ENCODE assay signal across 8 cellular contexts in the genomic region with DNA sequence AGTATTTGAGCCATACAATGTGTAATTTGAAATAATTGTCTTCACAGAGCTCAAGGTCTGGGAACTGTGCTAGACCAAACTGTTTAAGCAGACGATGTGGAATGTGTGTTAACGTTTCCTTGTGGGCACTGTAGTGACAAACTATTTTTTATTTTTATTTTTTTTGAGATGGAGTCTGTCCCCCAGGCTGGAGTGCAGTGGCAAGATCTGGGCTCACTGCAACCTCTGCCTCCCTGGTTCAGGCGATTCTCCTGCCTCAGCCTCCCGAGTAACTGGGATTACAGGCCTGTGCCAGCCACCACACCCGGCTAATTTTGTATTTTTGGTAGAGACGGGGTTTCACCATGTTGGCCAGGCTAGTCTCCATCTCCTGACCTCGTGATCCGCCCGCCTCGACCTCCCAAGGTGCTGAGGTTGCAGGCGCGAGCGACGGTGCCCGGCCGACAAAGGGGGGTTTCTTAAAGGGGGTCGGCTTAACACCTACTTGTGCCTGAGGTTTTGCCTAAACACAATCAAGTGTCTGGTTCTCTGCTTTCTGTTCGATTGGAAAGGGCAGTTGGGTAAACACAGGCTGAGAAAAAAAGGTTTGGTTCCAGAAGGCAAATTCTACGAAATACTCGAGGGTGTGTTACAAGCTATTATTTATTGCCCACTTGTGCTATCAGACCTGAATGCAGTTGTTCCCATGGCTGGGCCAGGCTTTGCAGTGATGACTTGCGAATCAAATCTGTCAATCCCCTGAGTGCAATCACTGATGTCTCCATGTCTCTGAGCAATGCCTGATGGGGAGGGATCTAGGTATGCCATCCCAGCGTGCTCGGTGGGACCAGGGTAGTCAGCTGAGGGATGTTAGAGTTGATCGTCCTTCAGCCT. TPM values are rescaled to one million over a fixed set of nuclear protein-coding genes. Genes with fewer than 3 reads are reported as not detected.
DNase-seq lines count a peak whose midpoint lies in the region; ATAC-seq and TF ChIP-seq lines count a peak whose summit lies in the region.

No MANE protein-coding gene starts in this region.

- H3K27me3 ChIP-seq in lung (ENCODE audit: control insufficient read depth, insufficient read depth): no peaks in the 10 kb centered on the region

- H3K9me3 ChIP-seq in lung (ENCODE audit: control insufficient read depth in 2 of 2, insufficient read depth in 1 of 2, low read length in 1 of 2): no peaks in the 10 kb centered on the region

- peaks cover 43% of the 10 kb centered on the region for H3K4me1 Mint-ChIP-seq in activated T-cell treated with anti-CD3 and anti-CD28 coated beads, Interleukin-2, amount 50 U/mL, for 4 hours (ENCODE audit: low read depth)
- H3K4me1 Mint-ChIP-seq in type B pancreatic cell (ENCODE audit: unreplicated experiment): peaks cover 10% of the 10 kb centered on the region

- no peak for DNase-seq in activated T-cell treated with anti-CD3 and anti-CD28 coated beads, Interleukin-2, amount 50 U/mL, for 4 hours
- DNase-seq in activated T-cell treated with anti-CD3 and anti-CD28 coated beads for 4 hours (no peak), astrocyte of the spinal cord (ENCODE audit: low read depth, low spot score) (no peak), lung (ENCODE audit: low spot score) (no peak), type B pancreatic cell (ENCODE audit: extremely low spot score, unreplicated experiment) (no peak), GOT3 (lab: John Stamatoyannopoulos, UW) (no peak), GM19240 (ENCODE audit: insufficient read length, low spot score) (no peak)

- in situ Hi-C loops in astrocyte of the spinal cord (cut with HindIII; ENCODE audit: low sequenced_read_pairs): no loop called here

- peak overlapping the region; percentile 64 for H3K27ac Mint-ChIP-seq in type B pancreatic cell

- ATAC-seq in activated T-cell treated with anti-CD3 and anti-CD28 coated beads, Interleukin-2, amount 50 U/mL, for 4 hours: no peak
- no peak for ATAC-seq in lung (ENCODE audit: insufficient read depth, low FRiP score)
- ATAC-seq in HG03159 (IDR thresholded peaks at IDR 0.05; ENCODE audit: unreplicated experiment): no peak

- H3K4me1 ChIP-seq in lung (ENCODE audit: control insufficient read depth in 2 of 2, insufficient read depth in 2 of 2, low read length in 2 of 2): peaks cover 0 to 3% of the 10 kb centered on the region in 2 donors

- peaks cover 46% of the 10 kb centered on the region for H3K36me3 Mint-ChIP-seq in activated T-cell treated with anti-CD3 and anti-CD28 coated beads, Interleukin-2, amount 50 U/mL, for 4 hours (ENCODE audit: insufficient read depth)
- peaks cover 34% of the 10 kb centered on the region for H3K36me3 Mint-ChIP-seq in type B pancreatic cell

- 42 to 50% methylated on average over 24 of the region's 24 CpGs for WGBS in lung, 2 donors

- TF ChIP-seq CTCF in astrocyte of the spinal cord (IDR thresholded peaks at IDR 0.05; ENCODE audit: low read depth, low read length) (no peak), lung (IDR thresholded peaks at IDR 0.05; ENCODE audit: control extremely low read depth, extremely low read depth) (no peak), type B pancreatic cell (conservative IDR thresholded peaks at IDR 0.05) (no peak)

- H3K27me3 Mint-ChIP-seq in activated T-cell treated with anti-CD3 and anti-CD28 coated beads, Interleukin-2, amount 50 U/mL, for 4 hours (ENCODE audit: low read depth): no peaks in the 10 kb centered on the region
- no peaks in the 10 kb centered on the region for H3K27me3 Mint-ChIP-seq in type B pancreatic cell

- no peak overlapping the region for H3K27ac ChIP-seq in lung (ENCODE audit: low read depth in 1 of 2, low read length in 1 of 2)

- peak overlapping the region; percentile 89 for H3K4me3 Mint-ChIP-seq in activated T-cell treated with anti-CD3 and anti-CD28 coated beads, Interleukin-2, amount 50 U/mL, for 4 hours
- H3K4me3 Mint-ChIP-seq in type B pancreatic cell: peak overlapping the region; percentile 93

- H3K4me3 ChIP-seq in astrocyte of the spinal cord (ENCODE audit: low read depth, low read length) (peak overlapping the region; percentile 98), lung (peak overlapping the region; percentile 88)

- H3K36me3 ChIP-seq in lung (ENCODE audit: control insufficient read depth in 2 of 2, insufficient read depth in 2 of 2, low read length in 2 of 2): peaks cover 16 to 43% of the 10 kb centered on the region in 2 donors

- H3K9me3 Mint-ChIP-seq in activated T-cell treated with anti-CD3 and anti-CD28 coated beads, Interleukin-2, amount 50 U/mL, for 4 hours: no peaks in the 10 kb centered on the region
- H3K9me3 Mint-ChIP-seq in type B pancreatic cell: no peaks in the 10 kb centered on the region

RNA-seq across cellular contexts. Expression of gene NOP56, which starts 1.3 kb away (rescaled TPM):
- total RNA-seq in activated T-cell treated with anti-CD3 and anti-CD28 coated beads, Interleukin-2, amount 50 U/mL, for 4 hours: 1,000 to 10,000 TPM; 1,094 to 1,238 (median 1,145) TPM
- total RNA-seq in lung (100 to 1,000 TPM in 1 of 2 donors, 10 to 100 TPM in 1; 73.3 to 138 TPM), type B pancreatic cell (ENCODE audit: low replicate concordance) (203 and 364 TPM in 2 replicates)
- 100 to 1,000 TPM; 109 to 114 TPM for polyA plus RNA-seq in lung

RNA-seq across cellular contexts. Expression of gene IDH3B, which starts 10.3 kb away (rescaled TPM):
- total RNA-seq in activated T-cell treated with anti-CD3 and anti-CD28 coated beads, Interleukin-2, amount 50 U/mL, for 4 hours: 100 to 1,000 TPM; 150 to 160 (median 158) TPM
- total RNA-seq in lung (10 to 100 TPM; 67.9 to 72.4 TPM), type B pancreatic cell (ENCODE audit: low replicate concordance) (85.6 and 101 TPM in 2 replicates)
- polyA plus RNA-seq in lung: 10 to 100 TPM; 65.3 to 83.1 TPM

RNA-seq across cellular contexts. Expression of gene EBF4, which starts 38.8 kb away (rescaled TPM):
- 1 to 10 TPM in 1 of 3 donors, under 1 TPM in 2; 0.33 to 1.1 (median 0.76) TPM for total RNA-seq in activated T-cell treated with anti-CD3 and anti-CD28 coated beads, Interleukin-2, amount 50 U/mL, for 4 hours
- total RNA-seq in lung: 10 to 100 TPM in 1 of 2 donors, 1 to 10 TPM in 1; 8.2 to 15.8 TPM
- polyA plus RNA-seq in lung: 1 to 10 TPM; 5.8 to 6.5 TPM
- 11.4 and 17.9 TPM in 2 replicates for total RNA-seq in type B pancreatic cell (ENCODE audit: low replicate concordance)
